ENCODE assay signal across 8 cellular contexts in the genomic region with DNA sequence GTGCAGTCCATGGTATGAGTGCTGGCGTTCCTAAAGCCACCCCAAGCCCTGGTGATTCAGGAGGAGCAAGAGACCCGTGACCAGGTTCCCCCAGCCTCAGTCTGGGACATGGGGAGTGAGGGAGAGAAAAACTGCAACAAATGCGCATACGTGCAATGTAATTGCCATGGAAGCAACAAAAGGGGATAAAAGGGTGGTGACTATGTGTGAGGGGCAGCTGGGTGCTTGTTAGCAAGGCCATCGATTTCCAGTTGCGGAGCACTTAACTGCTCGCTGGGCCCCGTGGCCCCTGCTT. TPM values are rescaled to one million over a fixed set of nuclear protein-coding genes. Genes with fewer than 3 reads are reported as not detected.
A peak's percentile ranks its signal among the peaks of the same experiment; 100 is the strongest.
DNase-seq lines count a peak whose midpoint lies in the region; ATAC-seq, FAIRE-seq and TF ChIP-seq lines count a peak whose summit lies in the region.

No MANE protein-coding gene starts in this region.

- TF ChIP-seq CTCF in CD8-positive, alpha-beta T cell (IDR thresholded peaks at IDR 0.05): no peak
- TF ChIP-seq CTCF in RWPE1 (conservative IDR thresholded peaks at IDR 0.05; ENCODE audit: low read depth) (no peak), esophagus squamous epithelium (IDR thresholded peaks at IDR 0.05) (no peak), pancreas (IDR thresholded peaks at IDR 0.05) (no peak)

- CTCF ChIA-PET in CD8-positive, alpha-beta T cell (lab: Charles Lee): interaction anchor here (0.7 to 1.0 kb wide), 2 partner anchors 11 to 242 kb away, joined by 3 to 4 read pairs; no protein-coding TSS in a partner anchor
- CTCF ChIA-PET in RWPE1 (lab: Yijun Ruan, JAX): no interaction called here

- DNase-seq in CD8-positive, alpha-beta T cell: no peak
- no peak for DNase-seq in RWPE1 (ENCODE audit: low spot score)
- no peak for DNase-seq in esophagus squamous epithelium (lab: John Stamatoyannopoulos, UW)
- peak in 1 of 6 donors; percentile 37 for DNase-seq in pancreas
- no peak for DNase-seq in GM19239 (ENCODE audit: insufficient read length, low spot score)
- no peak for DNase-seq in stimulated activated naive CD4-positive, alpha-beta T cell treated with Interleukin-2 at 50 U/mL for 16 hours (lab: John Stamatoyannopoulos, UW)
- DNase-seq in NCI-H146 treated with DMSO at 0.1 percent for 48 hours (lab: John Stamatoyannopoulos, UW; ENCODE audit: unreplicated experiment): no peak

- no peaks in the 10 kb centered on the region for H3K9me3 Mint-ChIP-seq in CD8-positive, alpha-beta T cell

- no peak overlapping the region for H3K27ac ChIP-seq in CD8-positive, alpha-beta T cell (ENCODE audit: low read depth, low read length)
- H3K27ac ChIP-seq in RWPE1 (peak overlapping the region; percentile 97), esophagus squamous epithelium (peak overlapping the region; percentile 73 to 94 (median 91)), pancreas (no peak overlapping the region)

- peaks cover 4% of the 10 kb centered on the region for H3K4me1 ChIP-seq in CD8-positive, alpha-beta T cell (ENCODE audit: insufficient read depth, low read length)
- H3K4me1 ChIP-seq in esophagus squamous epithelium: peaks cover 23 to 60% (median 30%) of the 10 kb centered on the region in 3 donors
- H3K4me1 ChIP-seq in pancreas: peaks cover 0 to 5% (median 3%) of the 10 kb centered on the region in 3 donors

- no peaks in the 10 kb centered on the region for H3K27me3 ChIP-seq in CD8-positive, alpha-beta T cell (ENCODE audit: insufficient read depth, low read length)
- H3K27me3 ChIP-seq in esophagus squamous epithelium (peaks cover 0 to 8% (median 0%) of the 10 kb centered on the region in 4 donors), pancreas (no peaks in the 10 kb centered on the region)

- TF ChIP-seq POLR2A in esophagus squamous epithelium (IDR thresholded peaks at IDR 0.05): no peak
- TF ChIP-seq POLR2A in GM18505 (IDR thresholded peaks at IDR 0.05; ENCODE audit: borderline replicate concordance, extremely low read depth, insufficient read depth, insufficient read length): no peak

- H3K9me3 ChIP-seq in CD8-positive, alpha-beta T cell (ENCODE audit: low read length): no peaks in the 10 kb centered on the region
- H3K9me3 ChIP-seq in esophagus squamous epithelium (no peaks in the 10 kb centered on the region), pancreas (no peaks in the 10 kb centered on the region)

- H3K27ac Mint-ChIP-seq in CD8-positive, alpha-beta T cell: no peak overlapping the region

- 59 to 69% methylated on average over 7 to 8 of the region's 8 CpGs for WGBS in esophagus squamous epithelium, 2 donors
- WGBS in pancreas, 2 donors: 82 to 88% methylated on average over 8 of the region's 8 CpGs

- POLR2A ChIA-PET in CD8-positive, alpha-beta T cell (lab: Charles Lee): no interaction called here
- POLR2A ChIA-PET in RWPE1 (lab: Yijun Ruan, JAX; ENCODE audit: low non-redundant PET): no interaction called here

- no peak overlapping the region for H3K4me3 ChIP-seq in CD8-positive, alpha-beta T cell (ENCODE audit: low read depth, low read length)
- H3K4me3 ChIP-seq in esophagus squamous epithelium (peak overlapping the region in 3 of 4 donors; percentile 81 to 94 (median 84)), pancreas (peak overlapping the region in 3 of 4 donors; percentile 27 to 84 (median 80))

- H3K27me3 Mint-ChIP-seq in CD8-positive, alpha-beta T cell (ENCODE audit: low read depth): peaks cover 25% of the 10 kb centered on the region

- peaks cover 12% of the 10 kb centered on the region for H3K4me1 Mint-ChIP-seq in CD8-positive, alpha-beta T cell (ENCODE audit: low read depth)

- no peaks in the 10 kb centered on the region for H3K36me3 ChIP-seq in CD8-positive, alpha-beta T cell (ENCODE audit: insufficient read depth, low read length)
- H3K36me3 ChIP-seq in esophagus squamous epithelium (no peaks in the 10 kb centered on the region), pancreas (no peaks in the 10 kb centered on the region)

- no peak for FAIRE-seq in pancreas (lab: Jason Lieb, UNC)
- FAIRE-seq in GM19239 (lab: Jason Lieb, UNC): no peak

- H3K36me3 Mint-ChIP-seq in CD8-positive, alpha-beta T cell: no peaks in the 10 kb centered on the region

- intact Hi-C loops in CD8-positive, alpha-beta T cell (cut with DNase I, micrococcal nuclease): loop anchor here in 1 of 2 experiments (10.0 kb wide), 2 partner anchors 170 to 500 kb away; partner anchors contain the start of genes RPL26L1 and UBTD2
- intact Hi-C loops in esophagus squamous epithelium (cut with DNase I): no loop called here
- intact Hi-C loops in pancreas (cut with DNase I): no loop called here

- ATAC-seq in CD8-positive, alpha-beta T cell: no peak
- ATAC-seq in pancreas (no peak), GM18505 (IDR thresholded peaks at IDR 0.05; ENCODE audit: unreplicated experiment) (no peak)

- peak overlapping the region; percentile 84 for H3K4me3 Mint-ChIP-seq in CD8-positive, alpha-beta T cell

RNA-seq across cellular contexts. Expression of gene SH3PXD2B, which starts 0.7 kb away (rescaled TPM):
- total RNA-seq in CD8-positive, alpha-beta T cell: under 1 TPM; 0.03 to 0.08 TPM
- 10 to 100 TPM in 3 of 4 donors, 1 to 10 TPM in 1; 7.1 to 22.1 (median 13.8) TPM for total RNA-seq in esophagus squamous epithelium
- 10 to 100 TPM in 5 of 6 donors, 1 to 10 TPM in 1; 9.7 to 24.9 (median 12.9) TPM for total RNA-seq in pancreas
- 1 to 10 TPM; 4.2 to 4.3 TPM for polyA plus RNA-seq in pancreas

Comparison
In these comparisons a context has a peak if more than half of its experiments do, and no peak if none do; other contexts are left out.
1. H3K27ac ChIP-seq: peak in RWPE1 (single experiment) and esophagus squamous epithelium (4 of 4); none in CD8-positive, alpha-beta T cell (single experiment) and pancreas (0 of 4).
2. RNA of gene SH3PXD2B, which starts 0.7 kb away (total RNA-seq): 7.1 to 22.1 TPM in esophagus squamous epithelium and 9.7 to 24.9 TPM in pancreas; 0.03 to 0.08 TPM in CD8-positive, alpha-beta T cell; every median in the first group is over 4 times any median in the second.